In the genomic region with DNA sequence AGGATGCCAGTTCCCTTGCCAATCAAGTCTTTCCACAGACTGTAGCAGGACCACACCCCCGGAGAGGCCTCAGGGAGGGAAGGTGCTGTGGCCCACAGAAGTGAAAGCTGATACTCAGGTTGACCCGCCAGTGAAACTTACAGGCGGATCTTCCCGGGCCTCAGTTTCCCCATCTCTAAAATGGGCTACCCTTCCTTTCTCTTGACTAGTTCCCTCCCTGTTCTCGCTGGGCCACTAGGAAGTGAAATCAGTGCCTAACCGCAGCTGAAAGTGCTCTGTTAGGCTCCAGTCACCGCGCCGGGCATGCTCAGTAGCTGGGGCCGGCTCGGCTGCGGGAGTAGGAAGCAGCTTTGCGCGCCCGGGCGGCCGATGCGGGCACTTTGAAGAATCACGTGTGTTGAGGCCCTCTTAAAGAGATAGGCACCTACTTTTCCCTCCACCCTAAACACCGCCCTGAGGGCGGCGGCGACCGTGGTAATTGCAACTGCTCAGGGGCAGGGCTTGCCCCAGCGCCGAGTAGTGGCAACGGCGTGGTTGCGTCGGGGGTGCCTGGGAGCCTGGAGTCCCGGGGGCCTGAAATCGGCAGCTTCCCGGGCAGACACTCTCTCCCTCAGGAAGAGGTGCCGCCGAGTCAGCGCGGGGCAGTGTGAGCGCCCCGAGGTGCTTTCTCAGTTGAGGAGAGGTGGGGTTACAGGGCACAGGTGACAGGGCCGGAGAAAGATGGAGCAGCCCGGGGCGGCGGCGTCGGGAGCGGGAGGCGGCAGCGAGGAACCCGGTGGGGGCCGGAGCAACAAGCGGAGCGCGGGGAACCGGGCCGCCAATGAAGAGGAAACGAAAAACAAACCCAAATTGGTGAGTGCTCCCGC, we compare ENCODE assay signal across 1 cellular context.
TF ChIP-seq lines count a peak whose summit lies in the region.

A gene (plus strand): TSS at position 504 of the 866 bp plus-strand sequence.

TF ChIP-seq in GM12878, 131 proteins besides CTCF, POLR2A, EP300 and RAD21 (continued from another document):
- TF ChIP-seq, protein P1, sequence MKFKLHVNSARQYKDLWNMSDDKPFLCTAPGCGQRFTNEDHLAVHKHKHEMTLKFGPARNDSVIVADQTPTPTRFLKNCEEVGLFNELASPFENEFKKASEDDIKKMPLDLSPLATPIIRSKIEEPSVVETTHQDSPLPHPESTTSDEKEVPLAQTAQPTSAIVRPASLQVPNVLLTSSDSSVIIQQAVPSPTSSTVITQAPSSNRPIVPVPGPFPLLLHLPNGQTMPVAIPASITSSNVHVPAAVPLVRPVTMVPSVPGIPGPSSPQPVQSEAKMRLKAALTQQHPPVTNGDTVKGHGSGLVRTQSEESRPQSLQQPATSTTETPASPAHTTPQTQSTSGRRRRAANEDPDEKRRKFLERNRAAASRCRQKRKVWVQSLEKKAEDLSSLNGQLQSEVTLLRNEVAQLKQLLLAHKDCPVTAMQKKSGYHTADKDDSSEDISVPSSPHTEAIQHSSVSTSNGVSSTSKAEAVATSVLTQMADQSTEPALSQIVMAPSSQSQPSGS (IDR thresholded peaks at IDR 0.05; ENCODE audit: low read length): no peak
- TF ChIP-seq, protein P2, sequence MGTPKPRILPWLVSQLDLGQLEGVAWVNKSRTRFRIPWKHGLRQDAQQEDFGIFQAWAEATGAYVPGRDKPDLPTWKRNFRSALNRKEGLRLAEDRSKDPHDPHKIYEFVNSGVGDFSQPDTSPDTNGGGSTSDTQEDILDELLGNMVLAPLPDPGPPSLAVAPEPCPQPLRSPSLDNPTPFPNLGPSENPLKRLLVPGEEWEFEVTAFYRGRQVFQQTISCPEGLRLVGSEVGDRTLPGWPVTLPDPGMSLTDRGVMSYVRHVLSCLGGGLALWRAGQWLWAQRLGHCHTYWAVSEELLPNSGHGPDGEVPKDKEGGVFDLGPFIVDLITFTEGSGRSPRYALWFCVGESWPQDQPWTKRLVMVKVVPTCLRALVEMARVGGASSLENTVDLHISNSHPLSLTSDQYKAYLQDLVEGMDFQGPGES (IDR thresholded peaks at IDR 0.05): no peak
- TF ChIP-seq IKZF2 (IDR thresholded peaks at IDR 0.05) (peak; percentile 32 to 39; a peak in 2 of 4 replicates), BHLHE40 (IDR thresholded peaks at IDR 0.05; ENCODE audit: borderline replicate concordance in 1 of 2, low read depth in 2 of 2, low read length in 1 of 2) (peak; percentile 24 to 65; a peak in 3 of 4 replicates), RUNX3 (IDR thresholded peaks at IDR 0.05; ENCODE audit: low read length) (peak; percentile 72), YBX1 (IDR thresholded peaks at IDR 0.05) (no peak), JUNB (IDR thresholded peaks at IDR 0.05) (no peak), TAF1 (IDR thresholded peaks at IDR 0.05; ENCODE audit: borderline replicate concordance, low read depth, low read length) (no peak), RB1 (IDR thresholded peaks at IDR 0.05; ENCODE audit: borderline replicate concordance) (no peak), MEF2A (IDR thresholded peaks at IDR 0.05; ENCODE audit: insufficient read depth, low read depth, low read length) (no peak), NR2C2 (IDR thresholded peaks at IDR 0.05; ENCODE audit: borderline replicate concordance, control insufficient read depth, insufficient read length, low read depth) (no peak), IKZF1 (conservative IDR thresholded peaks at IDR 0.05) (peak; percentile 46; the same call in 1 of the 2 replicates), CBFB (IDR thresholded peaks at IDR 0.05; ENCODE audit: low read depth) (no peak), SMARCA5 (IDR thresholded peaks at IDR 0.05) (peak; percentile 84), SPI1 (IDR thresholded peaks at IDR 0.05; ENCODE audit: borderline replicate concordance, insufficient read depth, low read depth, low read length) (peak; percentile 67)
- TF ChIP-seq, protein P3, sequence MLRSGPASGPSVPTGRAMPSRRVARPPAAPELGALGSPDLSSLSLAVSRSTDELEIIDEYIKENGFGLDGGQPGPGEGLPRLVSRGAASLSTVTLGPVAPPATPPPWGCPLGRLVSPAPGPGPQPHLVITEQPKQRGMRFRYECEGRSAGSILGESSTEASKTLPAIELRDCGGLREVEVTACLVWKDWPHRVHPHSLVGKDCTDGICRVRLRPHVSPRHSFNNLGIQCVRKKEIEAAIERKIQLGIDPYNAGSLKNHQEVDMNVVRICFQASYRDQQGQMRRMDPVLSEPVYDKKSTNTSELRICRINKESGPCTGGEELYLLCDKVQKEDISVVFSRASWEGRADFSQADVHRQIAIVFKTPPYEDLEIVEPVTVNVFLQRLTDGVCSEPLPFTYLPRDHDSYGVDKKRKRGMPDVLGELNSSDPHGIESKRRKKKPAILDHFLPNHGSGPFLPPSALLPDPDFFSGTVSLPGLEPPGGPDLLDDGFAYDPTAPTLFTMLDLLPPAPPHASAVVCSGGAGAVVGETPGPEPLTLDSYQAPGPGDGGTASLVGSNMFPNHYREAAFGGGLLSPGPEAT (IDR thresholded peaks at IDR 0.05; ENCODE audit: low read depth): no peak
- TF ChIP-seq, protein P4, sequence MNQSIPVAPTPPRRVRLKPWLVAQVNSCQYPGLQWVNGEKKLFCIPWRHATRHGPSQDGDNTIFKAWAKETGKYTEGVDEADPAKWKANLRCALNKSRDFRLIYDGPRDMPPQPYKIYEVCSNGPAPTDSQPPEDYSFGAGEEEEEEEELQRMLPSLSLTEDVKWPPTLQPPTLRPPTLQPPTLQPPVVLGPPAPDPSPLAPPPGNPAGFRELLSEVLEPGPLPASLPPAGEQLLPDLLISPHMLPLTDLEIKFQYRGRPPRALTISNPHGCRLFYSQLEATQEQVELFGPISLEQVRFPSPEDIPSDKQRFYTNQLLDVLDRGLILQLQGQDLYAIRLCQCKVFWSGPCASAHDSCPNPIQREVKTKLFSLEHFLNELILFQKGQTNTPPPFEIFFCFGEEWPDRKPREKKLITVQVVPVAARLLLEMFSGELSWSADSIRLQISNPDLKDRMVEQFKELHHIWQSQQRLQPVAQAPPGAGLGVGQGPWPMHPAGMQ (IDR thresholded peaks at IDR 0.05; ENCODE audit: borderline replicate concordance): no peak
- TF ChIP-seq, protein P5, sequence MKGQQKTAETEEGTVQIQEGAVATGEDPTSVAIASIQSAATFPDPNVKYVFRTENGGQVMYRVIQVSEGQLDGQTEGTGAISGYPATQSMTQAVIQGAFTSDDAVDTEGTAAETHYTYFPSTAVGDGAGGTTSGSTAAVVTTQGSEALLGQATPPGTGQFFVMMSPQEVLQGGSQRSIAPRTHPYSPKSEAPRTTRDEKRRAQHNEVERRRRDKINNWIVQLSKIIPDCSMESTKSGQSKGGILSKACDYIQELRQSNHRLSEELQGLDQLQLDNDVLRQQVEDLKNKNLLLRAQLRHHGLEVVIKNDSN (IDR thresholded peaks at IDR 0.05; ENCODE audit: borderline replicate concordance, extremely low read length, insufficient read depth, low read depth, low read length): peak; percentile 20
